ENCODE assay signal across 8 cellular contexts in genomic region chr6:108293527-108294296, GRCh38. TPM values are rescaled to one million over a fixed set of nuclear protein-coding genes. Genes with fewer than 3 reads are reported as not detected.
DNase-seq lines count a peak whose midpoint lies in the region; ATAC-seq, FAIRE-seq and TF ChIP-seq lines count a peak whose summit lies in the region.

No MANE protein-coding gene starts in this region.

- no TSS peak for BruUV-seq in PC-9 (replicated peaks; lab: Mats Ljungman, UMichigan)

- no peak overlapping the region for H3K14ac ChIP-seq in H1 (ENCODE audit: insufficient read length)

- CTCF ChIA-PET in PC-9 (lab: Charles Lee), result no interaction called here
- CTCF ChIA-PET in H1 (lab: Charles Lee; ENCODE audit: partially characterized antibody), result interaction anchor here (0.6 to 1.2 kb wide), 3 partner anchors 11 to 118 kb away, joined by 3 to 4 read pairs (median 3); no protein-coding TSS in a partner anchor

- H3K27ac ChIP-seq in PC-9 (peak overlapping the region; percentile 83), H1 (ENCODE audit: low read depth, low read length) (no peak overlapping the region), osteoblast (ENCODE audit: low read depth, low read length) (no peak overlapping the region)

- no peak overlapping the region for H3K56ac ChIP-seq in H1 (replicated peaks; ENCODE audit: insufficient read length, low read depth, low read length)

- H3K18ac ChIP-seq in H1 (ENCODE audit: extremely low read depth, low read length), result no peak overlapping the region

- H3K9me2 ChIP-seq in PC-9 (ENCODE audit: insufficient read depth), result no peaks in the 10 kb centered on the region

- peak overlapping the region; percentile 94 for H3K4me2 ChIP-seq in PC-9
- H3K4me2 ChIP-seq in H1 (ENCODE audit: insufficient read depth in 1 of 2, low read depth in 2 of 2, low read length in 2 of 2), result peak overlapping the region; percentile 63 to 87; a peak in 3 of 4 replicates
- peak overlapping the region; percentile 89 for H3K4me2 ChIP-seq in osteoblast (ENCODE audit: insufficient read depth, low read length)

- H3K23ac ChIP-seq in H1 (ENCODE audit: insufficient read length), result no peak overlapping the region

- FAIRE-seq in H1 (lab: Jason Lieb, UNC), result no peak

- H3K4me1 ChIP-seq in PC-9 (replicated peaks; ENCODE audit: insufficient read depth) (peaks cover 7% of the 10 kb centered on the region), H1 (replicated peaks in 1 of 4; ENCODE audit: control insufficient read depth in 3 of 4, insufficient read depth in 4 of 4, low read length in 3 of 4) (0 out of 7 replicates have a peak, but pooled peaks cover 0 to 2% (median 0%) of the 10 kb centered on the region in 4 experiments), osteoblast (ENCODE audit: insufficient read depth, low read length) (peaks cover 6% of the 10 kb centered on the region)

- 0 out of 2 replicates have a peak overlapping the region, but pooled peaks have one; percentile 60 for H2BK12ac ChIP-seq in H1 (ENCODE audit: low read depth, low read length)

- H4K20me1 ChIP-seq in PC-9 (ENCODE audit: insufficient read depth) (no peaks in the 10 kb centered on the region), H1 (replicated peaks in 1 of 2; ENCODE audit: control insufficient read depth in 1 of 2, insufficient read depth in 2 of 2, low read length in 2 of 2) (no peaks in the 10 kb centered on the region), osteoblast (ENCODE audit: insufficient read depth, low read length) (no peaks in the 10 kb centered on the region)

- POLR2A ChIA-PET in PC-9 (lab: Charles Lee; ENCODE audit: unreplicated experiment) (no interaction called here), H1 (lab: Charles Lee; ENCODE audit: partially characterized antibody) (no interaction called here)

- no peak overlapping the region for H2BK15ac ChIP-seq in H1 (ENCODE audit: low read length)

- TF ChIP-seq EP300 in H1 (IDR thresholded peaks at IDR 0.05; ENCODE audit: borderline replicate concordance in 1 of 2, low read depth in 2 of 2, low read length in 2 of 2), result no peak

- no peaks in the 10 kb centered on the region for H3K36me3 ChIP-seq in GM06990 (ENCODE audit: control insufficient read depth, insufficient read depth, low read length)
- H3K36me3 ChIP-seq in PC-9 (ENCODE audit: low read depth), result no peaks in the 10 kb centered on the region
- no peaks in the 10 kb centered on the region for H3K36me3 ChIP-seq in H1 (ENCODE audit: control insufficient read depth in 2 of 4, insufficient read depth in 4 of 4, low read length in 3 of 4)
- no peaks in the 10 kb centered on the region for H3K36me3 ChIP-seq in osteoblast (ENCODE audit: insufficient read depth, low read length)

- TF ChIP-seq CTCF in GM06990 (IDR thresholded peaks at IDR 0.05; ENCODE audit: insufficient read depth, low read length, poor library complexity, severe bottlenecking) (no peak), PC-9 (conservative IDR thresholded peaks at IDR 0.05) (no peak), H1 (IDR thresholded peaks at IDR 0.05; ENCODE audit: control extremely low read depth in 1 of 3, insufficient read depth in 1 of 3, low read depth in 1 of 3, low read length in 3 of 3) (no peak), osteoblast (IDR thresholded peaks at IDR 0.05; ENCODE audit: extremely low read depth, low read depth, low read length) (no peak), omental fat pad (IDR thresholded peaks at IDR 0.05) (no peak)

- H4K8ac ChIP-seq in H1 (ENCODE audit: extremely low read depth, insufficient read depth, low read length), result no peak overlapping the region

- H4K91ac ChIP-seq in H1 (replicated peaks; ENCODE audit: insufficient read length, low read length), result no peak overlapping the region

- intact Hi-C loops in PC-9 (cut with micrococcal nuclease; ENCODE audit: unreplicated experiment), result loop anchor here (1.0 kb wide), 1 partner anchor 32 kb away; the partner anchor contains the start of gene SNX3

- H4K5ac ChIP-seq in H1 (ENCODE audit: insufficient read length, low read depth, low read length), result no peak overlapping the region

- TF ChIP-seq POLR2A in H1 (IDR thresholded peaks at IDR 0.05; ENCODE audit: control extremely low read depth in 1 of 2, low read depth in 2 of 2, low read length in 2 of 2), result no peak

- H3K79me2 ChIP-seq in PC-9 (ENCODE audit: low read depth) (peaks cover 22% of the 10 kb centered on the region), H1 (ENCODE audit: control insufficient read depth in 1 of 2, insufficient read depth in 2 of 2, low read length in 2 of 2) (peaks cover 0 to 5% of the 10 kb centered on the region in 2 experiments; a peak in 1 of 4 replicates), osteoblast (ENCODE audit: insufficient read depth, low read length) (peaks cover 7% of the 10 kb centered on the region)

- no peak overlapping the region for H2BK20ac ChIP-seq in H1 (ENCODE audit: low read length)

- no peak for TF ChIP-seq RAD21 in H1 (IDR thresholded peaks at IDR 0.05 in 1 of 2, conservative IDR thresholded peaks at IDR 0.05 in 1 of 2; ENCODE audit: low read depth in 2 of 2, low read length in 2 of 2)

- no peak overlapping the region for H2BK120ac ChIP-seq in H1 (replicated peaks; ENCODE audit: low read depth, low read length)

- peak overlapping the region; percentile 86 for H3K4me3 ChIP-seq in GM06990 (replicated peaks; ENCODE audit: low read depth, low read length)
- H3K4me3 ChIP-seq in PC-9, result peak overlapping the region; percentile 80
- H3K4me3 ChIP-seq in H1 (ENCODE audit: extremely low read depth in 1 of 4, insufficient read depth in 2 of 4, low read depth in 3 of 4, low read length in 4 of 4), result peak overlapping the region; percentile 74 to 94 (median 84); a peak in 5 of 8 replicates
- H3K4me3 ChIP-seq in osteoblast (ENCODE audit: insufficient read depth, low read length), result peak overlapping the region; percentile 88

- H2AFZ ChIP-seq in PC-9, result peak overlapping the region; percentile 92
- H2AFZ ChIP-seq in H1 (ENCODE audit: low read length), result peak overlapping the region; percentile 90
- peak overlapping the region; percentile 99 for H2AFZ ChIP-seq in osteoblast (ENCODE audit: low read length)

- ATAC-seq in GM19328 (IDR thresholded peaks at IDR 0.05; ENCODE audit: unreplicated experiment) (no peak), omental fat pad (ENCODE audit: low FRiP score) (no peak)

- no peak for DNase-seq in GM06990 (ENCODE audit: extremely low read depth, insufficient read length)
- no peak for DNase-seq in PC-9
- peak in 1 of 2 experiments; percentile 48 for DNase-seq in H1 (ENCODE audit: low read depth in 1 of 2, low spot score in 2 of 2)
- DNase-seq in osteoblast (ENCODE audit: insufficient read length, low spot score, missing footprints), result no peak
- no peak for DNase-seq in omental fat pad (ENCODE audit: low spot score)
- no peak for DNase-seq in HCEC 1CT
- no peak for DNase-seq in SHP77 treated with DMSO at 0.1 percent for 48 hours (lab: John Stamatoyannopoulos, UW)

- WGBS in H1 (ENCODE audit: extremely low coverage in 1 of 2, insufficient coverage in 1 of 2, insufficient read length in 1 of 2, insufficient replicate concordance in 2 of 2, low coverage in 1 of 2, low lambda C conversion rate in 2 of 2, missing lambda C conversion rate in 1 of 2), 2 experiments, result 94% methylated on average over 16 of the region's 19 CpGs; no CpG with 5 or more reads in 1 of the 2 experiments

- no peaks in the 10 kb centered on the region for H3K79me1 ChIP-seq in H1 (ENCODE audit: low read depth, low read length)

- H3K23me2 ChIP-seq in H1 (ENCODE audit: low read depth, low read length), result no peaks in the 10 kb centered on the region

- H3K9ac ChIP-seq in H1 (replicated peaks in 1 of 4; ENCODE audit: extremely low read depth in 1 of 4, low read depth in 3 of 4, low read length in 3 of 4), result no peak overlapping the region

- H3F3A ChIP-seq in PC-9 (ENCODE audit: insufficient read depth, low read depth), result peaks cover 8% of the 10 kb centered on the region; the same call in 1 of the 2 replicates

- H3K27me3 ChIP-seq in GM06990 (replicated peaks; ENCODE audit: control insufficient read depth, insufficient read depth, low read length), result no peaks in the 10 kb centered on the region
- no peaks in the 10 kb centered on the region for H3K27me3 ChIP-seq in PC-9 (ENCODE audit: insufficient read depth, low read depth)
- H3K27me3 ChIP-seq in H1 (replicated peaks in 1 of 4; ENCODE audit: control insufficient read depth in 3 of 4, extremely low read depth in 1 of 4, insufficient read depth in 3 of 4, low read length in 3 of 4), result no peaks in the 10 kb centered on the region
- no peaks in the 10 kb centered on the region for H3K27me3 ChIP-seq in osteoblast (ENCODE audit: insufficient read depth, low read length)

- H2BK5ac ChIP-seq in H1 (ENCODE audit: low read depth, low read length), result no peak overlapping the region; the same call in 1 of the 2 replicates

- no peak overlapping the region for H2AK5ac ChIP-seq in H1 (ENCODE audit: low read depth, low read length)

- no peaks in the 10 kb centered on the region for H3K9me3 ChIP-seq in PC-9 (ENCODE audit: insufficient read depth, low read depth)
- no peaks in the 10 kb centered on the region for H3K9me3 ChIP-seq in H1 (ENCODE audit: insufficient read depth in 2 of 2, low read depth in 1 of 2, low read length in 1 of 2)
- H3K9me3 ChIP-seq in osteoblast (ENCODE audit: low read depth, low read length), result no peaks in the 10 kb centered on the region

- no peak overlapping the region for H3K4ac ChIP-seq in H1 (replicated peaks; ENCODE audit: insufficient read length, low read depth, low read length)

RNA-seq across cellular contexts. Expression of gene AFG1L, which starts 1.1 kb away (rescaled TPM):
- total RNA-seq in PC-9 (2021), result 8.9 and 13.4 TPM in 2 replicates
- total RNA-seq in H1 (2021; fragmentation: NEBNext Ultra II Directional; extraction: Animal tissue kit (Norgen Biotek cat#: 25700)), result 5.7 and 7.8 TPM in 2 replicates
- 0.98 and 1.2 TPM in 2 replicates for polyA plus RNA-seq in H1 (2011; rRNA removed)
- polyA plus RNA-seq in H1 (2011; cell fraction: cytosol; rRNA removed), result 1.2 TPM
- 4.1 TPM for polyA plus RNA-seq in H1 (2011; cell fraction: nucleus; rRNA removed)
- polyA plus RNA-seq in H1 (2012, experiment 1 of 2), result 2.1 to 4.4 TPM (median 3.1 TPM) in 4 replicates
- 0.33 TPM for polyA plus RNA-seq in H1 (2012, experiment 2 of 2)
- 1.9 TPM for polyA plus RNA-seq in H1 (2013, experiment 1 of 2)
- polyA plus RNA-seq in H1 (2013, experiment 2 of 2), result 2.0 TPM
- 5.5 and 6.1 TPM in 2 replicates for polyA minus RNA-seq in H1 (2011; rRNA and poly(A)+ RNA removed)
- 7.9 TPM for polyA minus RNA-seq in H1 (2011; cell fraction: cytosol; rRNA and poly(A)+ RNA removed)
- polyA minus RNA-seq in H1 (2011; cell fraction: nucleus; rRNA and poly(A)+ RNA removed), result 14.0 TPM
- total RNA-seq in osteoblast, result 4.0 and 8.0 TPM in 2 replicates
- total RNA-seq in omental fat pad, result 1 to 10 TPM; 1.8 to 4.3 (median 2.6) TPM

RNA-seq across cellular contexts. Expression of gene SNX3, which starts 32.9 kb away (rescaled TPM):
- total RNA-seq in PC-9 (2021) (71.8 and 102 TPM in 2 replicates), osteoblast (161 and 164 TPM in 2 replicates), omental fat pad (100 to 1,000 TPM; 136 to 245 (median 202) TPM)
- 72.5 and 72.7 TPM in 2 replicates for total RNA-seq in H1 (2021; fragmentation: NEBNext Ultra II Directional; extraction: Animal tissue kit (Norgen Biotek cat#: 25700))
- polyA plus RNA-seq in H1 (2011; rRNA removed), result 97.0 and 150 TPM in 2 replicates
- 98.9 TPM for polyA plus RNA-seq in H1 (2011; cell fraction: cytosol; rRNA removed)
- 13.1 TPM for polyA plus RNA-seq in H1 (2011; cell fraction: nucleus; rRNA removed)
- polyA plus RNA-seq in H1 (2012, experiment 1 of 2), result 39.4 to 83.4 TPM (median 45.0 TPM) in 4 replicates
- 64.3 TPM for polyA plus RNA-seq in H1 (2012, experiment 2 of 2)
- polyA plus RNA-seq in H1 (2013, experiment 1 of 2), result 80.3 TPM
- polyA plus RNA-seq in H1 (2013, experiment 2 of 2), result 80.8 TPM
- polyA minus RNA-seq in H1 (2011; rRNA and poly(A)+ RNA removed), result 23.6 and 40.3 TPM in 2 replicates
- polyA minus RNA-seq in H1 (2011; cell fraction: cytosol; rRNA and poly(A)+ RNA removed), result 25.8 TPM
- 17.2 TPM for polyA minus RNA-seq in H1 (2011; cell fraction: nucleus; rRNA and poly(A)+ RNA removed)
